ENCODE assay signal across 12 cellular contexts in genomic region chr14:94125659-94126418, GRCh38. TPM values are rescaled to one million over a fixed set of nuclear protein-coding genes. Genes with fewer than 3 reads are reported as not detected.
"Had no signal": no experiment of that assay in that cellular context is flagged by ENCODE, and none has a peak within 500 bp of the region (broad histone marks: within the 10 kb centered on the region; RNA-seq: fewer than 3 reads in every experiment).

No MANE protein-coding gene starts in this region.

- DNase-seq: activated CD4-positive, alpha-beta T cell treated with anti-CD3 and anti-CD28 coated beads for 48 hours; activated naive CD4-positive, alpha-beta T cell treated with anti-CD3 and anti-CD28 coated beads for 36 hours; foreskin melanocyte; ovary; stimulated activated CD4-positive, alpha-beta T cell treated with anti-CD3 and anti-CD28 coated beads, Interleukin-4, amount 100 ng/mL, for 1 hour; stimulated activated CD8-positive, alpha-beta memory T cell treated with anti-CD3 and anti-CD28 coated beads, Interleukin-4, amount 100 ng/mL, for 48 hours; stimulated activated naive CD8-positive, alpha-beta T cell treated with anti-CD3 and anti-CD28 coated beads, Interleukin-15, amount 100 ng/mL, for 72 hours had no signal

- H3K9me3 ChIP-seq: ovary had no signal

- H3K27me3 ChIP-seq: ovary had no signal

- H3K4me3 Mint-ChIP-seq: activated naive CD4-positive, alpha-beta T cell treated with anti-CD3 and anti-CD28 coated beads for 36 hours; memory B cell; nephron; stimulated activated naive CD8-positive, alpha-beta T cell treated with anti-CD3 and anti-CD28 coated beads, Interleukin-15, amount 100 ng/mL, for 72 hours; WTC11 had no signal

- ATAC-seq: SK-N-SH treated with all-trans-retinoic acid at 6 μM for 48 hours; stimulated activated naive CD8-positive, alpha-beta T cell treated with anti-CD3 and anti-CD28 coated beads, Interleukin-15, amount 100 ng/mL, for 72 hours; WTC11 had no signal

- H3K27ac ChIP-seq: ovary had no signal

- H3K4me3 ChIP-seq: ovary had no signal

- H3K27ac Mint-ChIP-seq: activated naive CD4-positive, alpha-beta T cell treated with anti-CD3 and anti-CD28 coated beads for 36 hours; memory B cell; WTC11 had no signal

- H3K36me3 ChIP-seq: ovary had no signal

- H3K36me3 Mint-ChIP-seq: WTC11 had no signal

RNA-seq across cellular contexts. Expression of gene PPP4R4, which starts 48.3 kb away (rescaled TPM):
- total RNA-seq: endothelial cell of umbilical vein had no signal
- polyA plus RNA-seq: endothelial cell of umbilical vein had no signal
